ENCODE assay signal across 2 cellular contexts in the genomic region with DNA sequence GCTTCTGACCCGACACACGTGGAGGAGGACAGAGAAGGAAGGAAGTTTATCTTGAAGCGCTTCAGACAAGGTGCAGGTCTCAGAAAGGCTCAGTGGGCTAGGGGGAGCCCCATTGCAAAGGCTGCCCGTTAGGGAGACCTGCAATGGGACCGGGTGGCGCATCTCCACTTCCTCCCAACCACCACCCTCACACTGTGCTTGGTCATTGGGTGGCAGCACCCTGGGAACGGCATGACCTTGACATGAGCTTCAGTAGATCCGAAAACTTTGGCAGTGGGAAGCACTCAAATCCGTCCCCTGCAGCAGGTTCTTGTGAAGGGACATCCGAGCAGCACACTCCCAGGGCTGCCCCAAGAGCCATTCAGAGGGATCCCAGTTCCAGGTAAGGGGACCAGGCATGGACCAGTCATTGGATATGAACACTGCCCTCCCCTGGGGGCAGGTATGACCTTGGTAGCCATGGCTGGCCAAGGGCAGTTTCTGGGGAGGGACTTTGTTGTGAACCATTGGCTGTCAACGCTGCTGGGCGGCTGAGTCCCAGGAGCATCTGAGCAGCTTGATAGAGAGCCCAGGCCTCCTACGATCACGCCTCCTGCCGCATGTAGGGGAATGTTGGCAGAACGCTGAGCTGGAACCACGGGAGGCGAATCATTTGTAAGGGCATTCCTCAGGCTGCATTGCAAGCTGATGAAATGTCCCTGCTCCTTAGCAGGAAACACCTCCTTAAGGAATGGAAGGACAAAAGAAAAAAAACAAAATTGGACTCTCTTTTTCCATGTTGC.
TF ChIP-seq lines count a peak whose summit lies in the region.

No MANE protein-coding gene starts in this region.

TF ChIP-seq in Ishikawa, 13 proteins besides CTCF, POLR2A, EP300 and RAD21:
- TF ChIP-seq, protein P1, sequence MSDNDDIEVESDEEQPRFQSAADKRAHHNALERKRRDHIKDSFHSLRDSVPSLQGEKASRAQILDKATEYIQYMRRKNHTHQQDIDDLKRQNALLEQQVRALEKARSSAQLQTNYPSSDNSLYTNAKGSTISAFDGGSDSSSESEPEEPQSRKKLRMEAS (IDR thresholded peaks at IDR 0.05): no peak
- TF ChIP-seq TAF1 (IDR thresholded peaks at IDR 0.05; ENCODE audit: low read depth) (no peak), NFIC (IDR thresholded peaks at IDR 0.05) (no peak), TEAD4 (IDR thresholded peaks at IDR 0.05) (peak; percentile 40; the same call in 1 of the 2 replicates)

TF ChIP-seq in H1, 55 proteins besides CTCF, POLR2A, EP300 and RAD21:
- TF ChIP-seq, protein P2, sequence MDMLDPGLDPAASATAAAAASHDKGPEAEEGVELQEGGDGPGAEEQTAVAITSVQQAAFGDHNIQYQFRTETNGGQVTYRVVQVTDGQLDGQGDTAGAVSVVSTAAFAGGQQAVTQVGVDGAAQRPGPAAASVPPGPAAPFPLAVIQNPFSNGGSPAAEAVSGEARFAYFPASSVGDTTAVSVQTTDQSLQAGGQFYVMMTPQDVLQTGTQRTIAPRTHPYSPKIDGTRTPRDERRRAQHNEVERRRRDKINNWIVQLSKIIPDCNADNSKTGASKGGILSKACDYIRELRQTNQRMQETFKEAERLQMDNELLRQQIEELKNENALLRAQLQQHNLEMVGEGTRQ (IDR thresholded peaks at IDR 0.05; ENCODE audit: low read length): no peak
- peak; percentile 51 for TF ChIP-seq CTBP2 (IDR thresholded peaks at IDR 0.05; ENCODE audit: borderline replicate concordance, insufficient read depth, insufficient read length, low read length)
